Comparison of ENCODE assay signal across 21 cellular contexts in the genomic region with DNA sequence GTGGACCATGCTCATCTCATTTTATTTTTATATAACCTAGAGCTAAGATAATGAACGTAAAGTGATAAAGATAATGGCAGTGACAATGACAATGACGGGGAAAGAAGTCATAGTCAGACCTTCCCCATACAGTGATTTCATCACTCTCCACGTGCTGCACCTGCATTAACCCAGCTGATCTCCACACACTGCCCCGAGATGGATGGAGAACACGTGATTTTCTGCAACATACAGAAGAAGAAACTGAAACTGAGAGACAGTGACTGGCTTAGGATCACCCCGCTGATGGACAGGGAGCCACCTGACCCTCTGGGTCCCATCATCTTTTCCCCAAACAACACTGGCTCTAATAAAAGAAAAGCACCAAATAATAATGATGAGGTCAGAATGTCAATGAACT. TPM values are rescaled to one million over a fixed set of nuclear protein-coding genes. Genes with fewer than 3 reads are reported as not detected.
"Had no signal": no experiment of that assay in that cellular context is flagged by ENCODE, and none has a peak within 500 bp of the region (broad histone marks: within the 10 kb centered on the region; RNA-seq: fewer than 3 reads in every experiment).

No MANE protein-coding gene starts in this region.

- H3K9me3 Mint-ChIP-seq: T-cell had no signal

- H3K4me3 Mint-ChIP-seq: T-cell had no signal

- H3K27ac ChIP-seq: HL-60, RWPE1 had no signal

- H3K27me3 Mint-ChIP-seq: T-cell had no signal

- ATAC-seq: T-cell had no signal

- FAIRE-seq: HTR-8/SVneo, RCC 7860 had no signal

- H3K9me3 ChIP-seq: SK-N-SH had no signal

- H3K4me1 Mint-ChIP-seq: T-cell had no signal

- H3K36me3 Mint-ChIP-seq: T-cell had no signal

- DNase-seq: KBM-7, NCI-H1092, NCI-H1105 treated with DMSO at 0.1 percent for 48 hours, NCI-H1417 treated with DMSO at 0.1 percent for 48 hours, NCI-H146, NCI-H1694 treated with DMSO at 0.1 percent for 48 hours, NCI-H1930, NCI-H2081, NCI-H2107, NCI-H2227 treated with DMSO at 0.1 percent for 48 hours, NCI-H524, NCI-H526 treated with DMSO at 0.1 percent for 48 hours, SHP77, SK-N-SH, SW 1271, T-cell had no signal

- H3K27ac Mint-ChIP-seq: T-cell had no signal

RNA-seq across cellular contexts. Expression of gene EVC2, which starts 22.0 kb away (rescaled TPM):
- total RNA-seq: NCI-H460 had no signal
- polyA plus RNA-seq: SK-N-SH had no signal
